15 cellular contexts compared by ENCODE assay signal in the genomic region with DNA sequence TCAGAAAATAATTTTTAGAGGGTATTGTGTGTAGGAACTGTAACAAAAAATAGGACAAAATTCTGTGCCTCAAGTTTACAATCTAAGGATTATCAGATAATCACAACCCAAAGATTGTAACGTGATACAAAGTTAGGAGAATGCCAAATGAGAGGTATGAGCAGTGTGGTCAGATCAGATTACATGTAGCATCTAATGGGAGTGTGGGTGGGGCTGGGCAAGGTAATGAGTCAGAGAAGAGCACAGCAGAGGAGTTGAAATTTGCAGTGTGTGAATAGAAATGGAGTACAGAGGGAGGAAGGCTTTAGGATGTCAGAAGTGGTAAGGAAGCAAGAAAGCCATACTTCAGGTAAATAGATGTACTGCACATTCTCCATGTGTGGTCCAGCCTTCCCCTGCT.
DNase-seq lines count a peak whose midpoint lies in the region; TF ChIP-seq lines count a peak whose summit lies in the region.
"Had no signal": no experiment of that assay in that cellular context is flagged by ENCODE, and none has a peak within 500 bp of the region (broad histone marks: within the 10 kb centered on the region; RNA-seq: fewer than 3 reads in every experiment).

No MANE protein-coding gene starts in this region.

- H3K36me3 ChIP-seq in prostate gland, result no peaks in the 10 kb centered on the region
- H3K36me3 ChIP-seq: HAP-1 had no signal

- H3K27me3 ChIP-seq in prostate gland (replicated peaks; ENCODE audit: insufficient read depth), result no peaks in the 10 kb centered on the region

- TF ChIP-seq CTCF in astrocyte of the cerebellum (IDR thresholded peaks at IDR 0.05; ENCODE audit: low read depth, low read length, missing control alignments), result no peak
- TF ChIP-seq CTCF in prostate gland (IDR thresholded peaks at IDR 0.05), result no peak

- H3K4me3 ChIP-seq in astrocyte of the cerebellum (ENCODE audit: low read depth, low read length) (no peak overlapping the region), prostate gland (no peak overlapping the region)
- H3K4me3 ChIP-seq: HAP-1 had no signal

- H3K27ac ChIP-seq in prostate gland, result no peak overlapping the region

- no peak overlapping the region for H3K4me3 Mint-ChIP-seq in activated T-cell treated with anti-CD3 and anti-CD28 coated beads, Interleukin-2, amount 50 U/mL, for 24 hours

- H3K27me3 Mint-ChIP-seq in activated T-cell treated with anti-CD3 and anti-CD28 coated beads, Interleukin-2, amount 50 U/mL, for 24 hours, result peaks cover 2% of the 10 kb centered on the region

- DNase-seq in DMS53 (lab: John Stamatoyannopoulos, UW) (peak; percentile 56), LHCN-M2 (ENCODE audit: low read depth) (peak; percentile 68), astrocyte of the cerebellum (ENCODE audit: low read depth) (peak; percentile 20), iPS-NIHi7 (ENCODE audit: extremely low spot score) (peak; percentile 24), HK-2 (ENCODE audit: unreplicated experiment) (no peak), putamen (ENCODE audit: low spot score) (no peak), prostate gland (ENCODE audit: low spot score) (no peak)
- no peak for DNase-seq in activated T-cell treated with anti-CD3 and anti-CD28 coated beads, Interleukin-2, amount 50 U/mL, for 24 hours
- DNase-seq: activated CD4-positive, alpha-beta T cell treated with anti-CD3 and anti-CD28 coated beads for 4 hours; AML-193; foreskin melanocyte; NCI-H345; posterior cingulate gyrus; RPMI8226 had no signal

- no peaks in the 10 kb centered on the region for H3K4me1 Mint-ChIP-seq in activated T-cell treated with anti-CD3 and anti-CD28 coated beads, Interleukin-2, amount 50 U/mL, for 24 hours (ENCODE audit: low read depth)

- WGBS in prostate gland, result 18% methylated on average over 1 of the region's 1 CpG

- no peaks in the 10 kb centered on the region for H3K9me3 ChIP-seq in prostate gland
- H3K9me3 ChIP-seq: HAP-1 had no signal

- intact Hi-C loops in prostate gland (cut with DNase I), result no loop called here

- in situ Hi-C loops in astrocyte of the cerebellum (cut with HindIII; ENCODE audit: low sequenced_read_pairs), result no loop called here

- no peaks in the 10 kb centered on the region for H3K4me1 ChIP-seq in prostate gland (replicated peaks)
- H3K4me1 ChIP-seq: HAP-1 had no signal

- H3K27ac Mint-ChIP-seq in activated T-cell treated with anti-CD3 and anti-CD28 coated beads, Interleukin-2, amount 50 U/mL, for 24 hours, result no peak overlapping the region

- no peaks in the 10 kb centered on the region for H3K9me3 Mint-ChIP-seq in activated T-cell treated with anti-CD3 and anti-CD28 coated beads, Interleukin-2, amount 50 U/mL, for 24 hours

- no peaks in the 10 kb centered on the region for H3K36me3 Mint-ChIP-seq in activated T-cell treated with anti-CD3 and anti-CD28 coated beads, Interleukin-2, amount 50 U/mL, for 24 hours (ENCODE audit: low read depth)

- no peak for TF ChIP-seq POLR2A in prostate gland (IDR thresholded peaks at IDR 0.05)

Comparison
In these comparisons a context has a peak if more than half of its experiments do, and no peak if none do; other contexts are left out.
1. DNase-seq: peak in DMS53 (single experiment), LHCN-M2 (single experiment), astrocyte of the cerebellum (single experiment) and iPS-NIHi7 (single experiment); none in HK-2 (single experiment), putamen (single experiment), activated T-cell treated with anti-CD3 and anti-CD28 coated beads, Interleukin-2, amount 50 U/mL, for 24 hours (single experiment) and prostate gland (single experiment).